Comparison of ENCODE assay signal across 27 cellular contexts in genomic region chr14:104172349-104172748, GRCh38. TPM values are rescaled to one million over a fixed set of nuclear protein-coding genes. Genes with fewer than 3 reads are reported as not detected.
"Had no signal": no experiment of that assay in that cellular context is flagged by ENCODE, and none has a peak within 500 bp of the region (broad histone marks: within the 10 kb centered on the region; RNA-seq: fewer than 3 reads in every experiment).

No MANE protein-coding gene starts in this region.

- H3K4me1 ChIP-seq: ascending aorta, foreskin keratinocyte, pancreas, vagina had no signal

- H3K27ac Mint-ChIP-seq: activated CD4-positive, alpha-beta memory T cell treated with anti-CD3 and anti-CD28 coated beads for 36 hours; activated CD4-positive, alpha-beta T cell treated with anti-CD3 and anti-CD28 coated beads, Interleukin-2, amount 10 ng/mL, durations not matched to agents 24 days and 14 days; activated naive CD4-positive, alpha-beta T cell treated with anti-CD3 and anti-CD28 coated beads, Interleukin-2, amount 10 ng/mL, durations not matched to agents 7 days and 5 days; activated naive CD8-positive, alpha-beta T cell treated with anti-CD3 and anti-CD28 coated beads, Interleukin-2, amount 10 ng/mL, durations not matched to agents 7 days and 5 days; activated T-cell treated with anti-CD3 and anti-CD28 coated beads, Interleukin-2, amount 50 U/mL, for 24 hours; endodermal cell; nephron had no signal

- H3K27me3 Mint-ChIP-seq: activated CD4-positive, alpha-beta memory T cell treated with anti-CD3 and anti-CD28 coated beads for 36 hours; activated CD4-positive, alpha-beta T cell treated with anti-CD3 and anti-CD28 coated beads, Interleukin-2, amount 10 ng/mL, durations not matched to agents 24 days and 14 days; activated naive CD4-positive, alpha-beta T cell treated with anti-CD3 and anti-CD28 coated beads, Interleukin-2, amount 10 ng/mL, durations not matched to agents 7 days and 5 days; activated naive CD8-positive, alpha-beta T cell treated with anti-CD3 and anti-CD28 coated beads, Interleukin-2, amount 10 ng/mL, durations not matched to agents 7 days and 5 days; activated T-cell treated with anti-CD3 and anti-CD28 coated beads, Interleukin-2, amount 50 U/mL, for 24 hours had no signal

- H3K27me3 ChIP-seq: ascending aorta, brain microvascular endothelial cell, heart left ventricle, pancreas, vagina had no signal

- H3K4me3 Mint-ChIP-seq: activated CD4-positive, alpha-beta memory T cell treated with anti-CD3 and anti-CD28 coated beads for 36 hours; activated CD4-positive, alpha-beta T cell treated with anti-CD3 and anti-CD28 coated beads, Interleukin-2, amount 10 ng/mL, durations not matched to agents 24 days and 14 days; activated naive CD4-positive, alpha-beta T cell treated with anti-CD3 and anti-CD28 coated beads, Interleukin-2, amount 10 ng/mL, durations not matched to agents 7 days and 5 days; activated naive CD8-positive, alpha-beta T cell treated with anti-CD3 and anti-CD28 coated beads, Interleukin-2, amount 10 ng/mL, durations not matched to agents 7 days and 5 days; activated T-cell treated with anti-CD3 and anti-CD28 coated beads, Interleukin-2, amount 50 U/mL, for 24 hours; endodermal cell; nephron had no signal

- DNase-seq: activated CD4-positive, alpha-beta memory T cell treated with anti-CD3 and anti-CD28 coated beads for 36 hours; activated CD4-positive, alpha-beta T cell treated with anti-CD3 and anti-CD28 coated beads, Interleukin-2, amount 10 ng/mL, durations not matched to agents 24 days and 14 days; activated CD8-positive, alpha-beta memory T cell treated with anti-CD3 and anti-CD28 coated beads, Interleukin-2, amount 50 U/mL, for 4 hours; activated gamma-delta T cell; activated naive CD4-positive, alpha-beta T cell treated with anti-CD3 and anti-CD28 coated beads, Interleukin-2, amount 10 ng/mL, durations not matched to agents 7 days and 5 days; activated naive CD8-positive, alpha-beta T cell treated with anti-CD3 and anti-CD28 coated beads, Interleukin-2, amount 10 ng/mL, durations not matched to agents 7 days and 5 days; activated T-cell treated with anti-CD3 and anti-CD28 coated beads, Interleukin-2, amount 50 U/mL, for 24 hours; brain microvascular endothelial cell; central memory CD4-positive, alpha-beta T cell; endodermal cell; foreskin keratinocyte; hypothalamus; kidney glomerular epithelial cell; lower lobe of right lung; mucosa of descending colon; spleen; stimulated activated naive CD4-positive, alpha-beta T cell treated with Interleukin-2 at 50 U/mL for 16 hours; T-helper 1 cell had no signal

- H3K36me3 ChIP-seq: ascending aorta, brain microvascular endothelial cell, lower lobe of right lung, thoracic aorta had no signal

- H3K36me3 Mint-ChIP-seq: activated CD4-positive, alpha-beta memory T cell treated with anti-CD3 and anti-CD28 coated beads for 36 hours; activated naive CD4-positive, alpha-beta T cell treated with anti-CD3 and anti-CD28 coated beads, Interleukin-2, amount 10 ng/mL, durations not matched to agents 7 days and 5 days; activated naive CD8-positive, alpha-beta T cell treated with anti-CD3 and anti-CD28 coated beads, Interleukin-2, amount 10 ng/mL, durations not matched to agents 7 days and 5 days had no signal

- FAIRE-seq: pancreas had no signal

- ATAC-seq: left lobe of liver had no signal

- H3K4me1 Mint-ChIP-seq: activated CD4-positive, alpha-beta T cell treated with anti-CD3 and anti-CD28 coated beads, Interleukin-2, amount 10 ng/mL, durations not matched to agents 24 days and 14 days; activated naive CD4-positive, alpha-beta T cell treated with anti-CD3 and anti-CD28 coated beads, Interleukin-2, amount 10 ng/mL, durations not matched to agents 7 days and 5 days; activated naive CD8-positive, alpha-beta T cell treated with anti-CD3 and anti-CD28 coated beads, Interleukin-2, amount 10 ng/mL, durations not matched to agents 7 days and 5 days had no signal

- H3K4me3 ChIP-seq: ascending aorta, esophagus muscularis mucosa, mucosa of descending colon, spleen, thoracic aorta, vagina had no signal

- H3K9me3 ChIP-seq: ascending aorta, esophagus muscularis mucosa, heart left ventricle, lower lobe of right lung, mucosa of descending colon, pancreas, spleen, thoracic aorta, vagina had no signal

- H3K9me3 Mint-ChIP-seq: activated CD4-positive, alpha-beta memory T cell treated with anti-CD3 and anti-CD28 coated beads for 36 hours; activated CD4-positive, alpha-beta T cell treated with anti-CD3 and anti-CD28 coated beads, Interleukin-2, amount 10 ng/mL, durations not matched to agents 24 days and 14 days; activated naive CD4-positive, alpha-beta T cell treated with anti-CD3 and anti-CD28 coated beads, Interleukin-2, amount 10 ng/mL, durations not matched to agents 7 days and 5 days; activated naive CD8-positive, alpha-beta T cell treated with anti-CD3 and anti-CD28 coated beads, Interleukin-2, amount 10 ng/mL, durations not matched to agents 7 days and 5 days; activated T-cell treated with anti-CD3 and anti-CD28 coated beads, Interleukin-2, amount 50 U/mL, for 24 hours; endodermal cell; nephron had no signal

- H3K27ac ChIP-seq: ascending aorta, brain microvascular endothelial cell, esophagus muscularis mucosa, foreskin keratinocyte, lower lobe of right lung, spleen, thoracic aorta, vagina had no signal

RNA-seq across cellular contexts. Expression of gene KIF26A, which starts 34.0 kb away (rescaled TPM):
- total RNA-seq: myocyte had no signal
